Comparison of ENCODE assay signal across 1 cellular context in genomic region chr2:119253760-119254600, GRCh38.
A peak's percentile ranks its signal among the peaks of the same experiment; 100 is the strongest.
TF ChIP-seq lines count a peak whose summit lies in the region.

No MANE protein-coding gene starts in this region.

TF ChIP-seq in H1, 55 proteins besides CTCF, POLR2A, EP300 and RAD21:
- TF ChIP-seq, protein P1, sequence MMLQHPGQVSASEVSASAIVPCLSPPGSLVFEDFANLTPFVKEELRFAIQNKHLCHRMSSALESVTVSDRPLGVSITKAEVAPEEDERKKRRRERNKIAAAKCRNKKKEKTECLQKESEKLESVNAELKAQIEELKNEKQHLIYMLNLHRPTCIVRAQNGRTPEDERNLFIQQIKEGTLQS (IDR thresholded peaks at IDR 0.05; ENCODE audit: insufficient read depth, low read depth, low read length): no peak
- peak; percentile 80; the same call in 1 of the 2 replicates for TF ChIP-seq KDM1A (IDR thresholded peaks at IDR 0.05; ENCODE audit: borderline replicate concordance, low read length)
